In the genomic region with DNA sequence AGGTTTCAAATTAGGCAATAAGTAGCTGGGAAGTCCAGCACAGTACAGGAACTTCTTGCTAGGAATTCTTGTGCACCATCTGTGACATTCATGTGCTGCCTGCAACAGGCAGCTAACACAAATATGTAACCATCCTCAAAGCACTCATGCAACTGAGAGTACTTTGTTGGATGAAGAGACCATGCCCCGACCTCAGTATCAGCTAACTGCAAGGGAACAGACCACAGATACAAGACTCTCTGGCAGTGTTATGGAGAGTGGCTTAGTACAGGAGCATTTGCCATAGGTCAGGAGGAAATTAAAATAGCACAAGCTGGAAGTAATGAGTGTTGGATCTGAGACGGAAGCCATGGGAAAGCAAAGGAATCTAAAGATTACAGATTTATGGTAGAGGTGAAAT, we compare ENCODE assay signal across 24 cellular contexts.
"Had no signal": no experiment of that assay in that cellular context is flagged by ENCODE, and none has a peak within 500 bp of the region (broad histone marks: within the 10 kb centered on the region; RNA-seq: fewer than 3 reads in every experiment).

No MANE protein-coding gene starts in this region.

- H3K27ac ChIP-seq: dorsolateral prefrontal cortex, lower lobe of right lung, neural progenitor cell, parathyroid adenoma, prostate gland, spleen, tibial artery, upper lobe of right lung, vagina had no signal

- DNase-seq: cortex of kidney; dorsolateral prefrontal cortex; effector CD8-positive, alpha-beta T cell; lower lobe of right lung; natural killer cell; nucleus accumbens; retina; spleen; stimulated activated CD4-positive, alpha-beta T cell treated with anti-CD3 and anti-CD28 coated beads, Interleukin-15, amount 100 ng/mL, for 24 hours; stimulated activated CD4-positive, alpha-beta T cell treated with anti-CD3 and anti-CD28 coated beads, Interleukin-1b, Interleukin-23, amount 100 ng/mL, for 48 hours; stimulated activated CD4-positive, alpha-beta T cell treated with anti-CD3 and anti-CD28 coated beads, Interleukin-4, amount 100 ng/mL, for 24 hours; tibial artery; upper lobe of right lung had no signal

- H3K4me1 ChIP-seq: lower lobe of right lung, parathyroid adenoma, prostate gland, spleen, tibial artery, upper lobe of right lung, vagina had no signal

- H3K36me3 Mint-ChIP-seq: memory B cell; mesothelial cell of epicardium; natural killer cell; stimulated activated memory B cell treated with anti-CD40 and anti-IgM and Interleukin-4, amounts not matched to agents 10 μg/mL and 1 μg/mL and 100 μg/mL, for 72 hours had no signal

- H3K4me3 ChIP-seq: dorsolateral prefrontal cortex, lower lobe of right lung, neural progenitor cell, prostate gland, spleen, tibial artery, upper lobe of right lung, vagina had no signal

- H3K4me3 Mint-ChIP-seq: memory B cell; mesothelial cell of epicardium; natural killer cell; neural progenitor cell; stimulated activated memory B cell treated with anti-CD40 and anti-IgM and Interleukin-4, amounts not matched to agents 10 μg/mL and 1 μg/mL and 100 μg/mL, for 72 hours; stimulated activated naive CD8-positive, alpha-beta T cell treated with anti-CD3 and anti-CD28 coated beads, Interleukin-15, Interleukin-2, amounts not matched to agents 100 ng/mL and 50 ng/mL, for 24 hours had no signal

- H3K27me3 ChIP-seq: dorsolateral prefrontal cortex, neural progenitor cell, spleen, tibial artery, upper lobe of right lung, vagina had no signal

- H3K9me3 ChIP-seq: lower lobe of right lung, prostate gland, spleen, tibial artery, upper lobe of right lung, vagina had no signal

- H3K4me1 Mint-ChIP-seq: memory B cell; natural killer cell; stimulated activated memory B cell treated with anti-CD40 and anti-IgM and Interleukin-4, amounts not matched to agents 10 μg/mL and 1 μg/mL and 100 μg/mL, for 72 hours had no signal

- H3K27ac Mint-ChIP-seq: memory B cell; mesothelial cell of epicardium; natural killer cell; neural progenitor cell; stimulated activated memory B cell treated with anti-CD40 and anti-IgM and Interleukin-4, amounts not matched to agents 10 μg/mL and 1 μg/mL and 100 μg/mL, for 72 hours; stimulated activated naive CD8-positive, alpha-beta T cell treated with anti-CD3 and anti-CD28 coated beads, Interleukin-15, Interleukin-2, amounts not matched to agents 100 ng/mL and 50 ng/mL, for 24 hours had no signal

- H3K36me3 ChIP-seq: lower lobe of right lung, neural progenitor cell, prostate gland, spleen, tibial artery, upper lobe of right lung, vagina had no signal

- H3K9me3 Mint-ChIP-seq: memory B cell; stimulated activated memory B cell treated with anti-CD40 and anti-IgM and Interleukin-4, amounts not matched to agents 10 μg/mL and 1 μg/mL and 100 μg/mL, for 72 hours; stimulated activated naive CD8-positive, alpha-beta T cell treated with anti-CD3 and anti-CD28 coated beads, Interleukin-15, Interleukin-2, amounts not matched to agents 100 ng/mL and 50 ng/mL, for 24 hours had no signal

- ATAC-seq: esophagus mucosa; left lobe of liver; lower lobe of right lung; natural killer cell; sciatic nerve; stimulated activated memory B cell treated with anti-CD40 and anti-IgM and Interleukin-4, amounts not matched to agents 10 μg/mL and 1 μg/mL and 100 μg/mL, for 72 hours; upper lobe of right lung had no signal

- H3K27me3 Mint-ChIP-seq: stimulated activated memory B cell treated with anti-CD40 and anti-IgM and Interleukin-4, amounts not matched to agents 10 μg/mL and 1 μg/mL and 100 μg/mL, for 72 hours; stimulated activated naive CD8-positive, alpha-beta T cell treated with anti-CD3 and anti-CD28 coated beads, Interleukin-15, Interleukin-2, amounts not matched to agents 100 ng/mL and 50 ng/mL, for 24 hours had no signal
